Comparison of ENCODE assay signal across 16 cellular contexts in the genomic region with DNA sequence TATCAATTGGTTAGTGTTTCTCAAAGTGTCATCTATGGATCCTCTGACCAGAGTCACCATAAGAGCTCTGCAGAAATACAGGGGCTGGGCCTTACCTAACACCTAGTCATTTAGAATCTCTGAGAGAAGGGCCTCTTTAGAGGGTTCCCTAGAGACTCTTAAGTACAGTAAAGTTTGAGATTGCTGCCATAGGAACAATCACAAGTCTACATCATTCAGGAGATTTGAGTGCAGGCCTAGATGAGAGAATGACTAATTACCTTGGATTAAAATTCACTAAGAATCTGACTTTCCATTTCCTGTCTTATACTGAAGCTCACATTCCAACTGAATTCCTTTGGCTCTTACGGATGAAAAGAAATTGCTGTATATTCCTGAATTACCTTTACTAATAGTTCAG.
DNase-seq lines count a peak whose midpoint lies in the region; ATAC-seq, FAIRE-seq and TF ChIP-seq lines count a peak whose summit lies in the region.
"Had no signal": no experiment of that assay in that cellular context is flagged by ENCODE, and none has a peak within 500 bp of the region (broad histone marks: within the 10 kb centered on the region; RNA-seq: fewer than 3 reads in every experiment).

No MANE protein-coding gene starts in this region.

- no peak overlapping the region for H4K8ac ChIP-seq in mesenchymal stem cell (ENCODE audit: low read length)

- H2BK120ac ChIP-seq in mesenchymal stem cell (ENCODE audit: low read depth, low read length) = no peak overlapping the region

- no peak overlapping the region for H2AK5ac ChIP-seq in mesenchymal stem cell (ENCODE audit: low read length, severe bottlenecking)

- no peak overlapping the region for H3K14ac ChIP-seq in mesenchymal stem cell (ENCODE audit: low read length in 2 of 2)

- TF ChIP-seq RAD21 in K562 (CRISPR knock-in tag; conservative IDR thresholded peaks at IDR 0.05 in 1 of 2, IDR thresholded peaks at IDR 0.05 in 1 of 2) = no peak

- H3K36me3 ChIP-seq in K562 (ENCODE audit: control insufficient read depth, insufficient read depth, low read length) (no peaks in the 10 kb centered on the region), mesenchymal stem cell (ENCODE audit: control insufficient read depth in 1 of 2, insufficient read depth in 2 of 2, low read depth in 1 of 2, low read length in 2 of 2) (no peaks in the 10 kb centered on the region), gastroesophageal sphincter (no peaks in the 10 kb centered on the region)
- H3K36me3 ChIP-seq: adrenal gland, BE2C, thoracic aorta had no signal

- H2BK12ac ChIP-seq in mesenchymal stem cell (ENCODE audit: low read length in 2 of 2) = no peak overlapping the region

- 0% methylated on average over 1 of the region's 1 CpG for WGBS in K562 (ENCODE audit: insufficient coverage, low coverage, missing lambda C conversion rate)
- WGBS in mesenchymal stem cell = 92% methylated on average over 1 of the region's 1 CpG
- 20 to 45% methylated on average over 1 of the region's 1 CpG for WGBS in gastroesophageal sphincter (ENCODE audit: low coverage in 1 of 2), 2 donors

- DNase-seq in COLO829 (ENCODE audit: low spot score) (peak; percentile 29), K562 (ENCODE audit: extremely low read depth in 1 of 4, low spot score in 3 of 4) (no peak), mesenchymal stem cell (no peak), NCI-H2196 treated with DMSO at 0.1 percent for 48 hours (lab: John Stamatoyannopoulos, UW; ENCODE audit: unreplicated experiment) (no peak)
- no peak for DNase-seq in stimulated activated CD4-positive, alpha-beta T cell treated with anti-CD3 and anti-CD28 coated beads, Interleukin-1b, Interleukin-23, amount 100 ng/mL, for 48 hours
- DNase-seq in stimulated activated CD4-positive, alpha-beta T cell treated with anti-CD3 and anti-CD28 coated beads, Interleukin-2, amount 100 ng/mL, for 48 hours = no peak
- DNase-seq: activated CD8-positive, alpha-beta memory T cell treated with anti-CD3 and anti-CD28 coated beads, Interleukin-2, amount 50 U/mL, for 48 hours; adrenal gland; BE2C; NCI-H2171 treated with DMSO at 0.1 percent for 48 hours; occipital lobe had no signal

- H3K4me2 ChIP-seq in K562 (ENCODE audit: insufficient read depth, low read length) = no peak overlapping the region
- H3K4me2 ChIP-seq in mesenchymal stem cell (ENCODE audit: low read length, poor library complexity, severe bottlenecking) = no peak overlapping the region

- H3K9me3 ChIP-seq in K562 (replicated peaks; ENCODE audit: control insufficient read depth, insufficient read depth, low read depth, low read length) = no peaks in the 10 kb centered on the region
- H3K9me3 ChIP-seq in mesenchymal stem cell (ENCODE audit: control insufficient read depth, low read length) = no peaks in the 10 kb centered on the region
- H3K9me3 ChIP-seq in gastroesophageal sphincter = no peaks in the 10 kb centered on the region
- H3K9me3 ChIP-seq: adrenal gland, BE2C, thoracic aorta had no signal

- H3K27ac ChIP-seq in K562 (ENCODE audit: extremely low read depth, low read depth, low read length) (no peak overlapping the region), mesenchymal stem cell (ENCODE audit: low read length, poor library complexity, severe bottlenecking) (peak overlapping the region; percentile 19), gastroesophageal sphincter (no peak overlapping the region)
- H3K27ac ChIP-seq: adrenal gland, coronary artery, SK-N-MC, thoracic aorta had no signal

- H3K4ac ChIP-seq in mesenchymal stem cell (ENCODE audit: low read depth in 1 of 2, low read length in 2 of 2) = no peak overlapping the region

- H4K91ac ChIP-seq in mesenchymal stem cell (ENCODE audit: low read length) = no peak overlapping the region

- intact Hi-C loops in K562 (cut with micrococcal nuclease) = no loop called here

- no peaks in the 10 kb centered on the region for H3K79me2 ChIP-seq in K562 (ENCODE audit: control insufficient read depth, insufficient read depth, low read length)

- H3K27me3 ChIP-seq in K562 (ENCODE audit: control insufficient read depth in 2 of 2, insufficient read depth in 2 of 2, low read length in 2 of 2) = no peaks in the 10 kb centered on the region
- no peaks in the 10 kb centered on the region for H3K27me3 ChIP-seq in mesenchymal stem cell (ENCODE audit: control insufficient read depth in 1 of 2, insufficient read depth in 1 of 2, low read length in 2 of 2)
- no peaks in the 10 kb centered on the region for H3K27me3 ChIP-seq in gastroesophageal sphincter
- H3K27me3 ChIP-seq: adrenal gland, BE2C had no signal

- POLR2A ChIA-PET in K562 (lab: Yijun Ruan, JAX) = interaction anchor here (0.7 kb wide), 1 partner anchor 62 kb away, joined by 3 read pairs; no protein-coding TSS in a partner anchor

- H3K18ac ChIP-seq in mesenchymal stem cell (ENCODE audit: low read depth in 1 of 2, low read length in 2 of 2) = no peak overlapping the region

- CTCF ChIA-PET in K562 (lab: Yijun Ruan, JAX; ENCODE audit: low intra/inter-chr PET ratio) = no interaction called here

- no peak for FAIRE-seq in K562 (lab: Jason Lieb, UNC)

- H2BK5ac ChIP-seq in mesenchymal stem cell (ENCODE audit: low read depth, low read length, poor library complexity, severe bottlenecking) = no peak overlapping the region

- H3K9ac ChIP-seq in K562 (ENCODE audit: insufficient read depth in 1 of 2, low read depth in 2 of 2, low read length in 2 of 2) = no peak overlapping the region
- H3K9ac ChIP-seq in mesenchymal stem cell (ENCODE audit: low read length) = no peak overlapping the region

- no peaks in the 10 kb centered on the region for H3K9me1 ChIP-seq in K562 (ENCODE audit: control insufficient read depth, insufficient read depth, low read length)

- no TSS peak for BruUV-seq in K562 (replicated peaks; lab: Mats Ljungman, UMichigan)

- TF ChIP-seq CTCF in K562 (IDR thresholded peaks at IDR 0.05 in 2 of 3, conservative IDR thresholded peaks at IDR 0.05 in 1 of 3; ENCODE audit: insufficient read depth in 2 of 3, low read depth in 1 of 3, low read length in 3 of 3) (no peak), gastroesophageal sphincter (IDR thresholded peaks at IDR 0.05) (no peak)

- no peak for TF ChIP-seq EP300 in K562 (IDR thresholded peaks at IDR 0.05; ENCODE audit: low read length)
- TF ChIP-seq EP300 in gastroesophageal sphincter (IDR thresholded peaks at IDR 0.05) = no peak

- H2BK15ac ChIP-seq in mesenchymal stem cell (ENCODE audit: low read depth, poor library complexity, severe bottlenecking) = no peak overlapping the region

- H2AFZ ChIP-seq in K562 (ENCODE audit: low read depth, low read length) (no peak overlapping the region), mesenchymal stem cell (ENCODE audit: low read depth, low read length) (no peak overlapping the region)

- H3K4me1 ChIP-seq in K562 (replicated peaks in 1 of 2; ENCODE audit: control insufficient read depth in 2 of 2, insufficient read depth in 2 of 2, low read length in 2 of 2) (no peaks in the 10 kb centered on the region), mesenchymal stem cell (ENCODE audit: control insufficient read depth, insufficient read depth, low read depth, low read length) (peaks cover 5% of the 10 kb centered on the region), gastroesophageal sphincter (no peaks in the 10 kb centered on the region)
- H3K4me1 ChIP-seq: adrenal gland, BE2C had no signal

- no peak overlapping the region for H3K4me3 ChIP-seq in K562
- H3K4me3 ChIP-seq in mesenchymal stem cell (ENCODE audit: insufficient read depth in 1 of 2, low read depth in 1 of 2, low read length in 2 of 2) = no peak overlapping the region
- no peak overlapping the region for H3K4me3 ChIP-seq in gastroesophageal sphincter
- H3K4me3 ChIP-seq: adrenal gland, coronary artery, SK-N-MC, thoracic aorta had no signal

- TF ChIP-seq POLR2A in K562 (conservative IDR thresholded peaks at IDR 0.05) = no peak
- TF ChIP-seq POLR2A in gastroesophageal sphincter (IDR thresholded peaks at IDR 0.05) = no peak

- in situ Hi-C loops in K562 (cut with MboI) = no loop called here

- no peak overlapping the region for H3K23ac ChIP-seq in mesenchymal stem cell (ENCODE audit: low read length in 2 of 2)

- H3K79me1 ChIP-seq in mesenchymal stem cell (replicated peaks; ENCODE audit: low read length, poor library complexity, severe bottlenecking) = no peaks in the 10 kb centered on the region

- ATAC-seq in HG03378 (IDR thresholded peaks at IDR 0.05; ENCODE audit: unreplicated experiment) (peak; percentile 48), K562 (no peak), gastroesophageal sphincter (no peak)

- no peaks in the 10 kb centered on the region for H4K20me1 ChIP-seq in K562 (replicated peaks; ENCODE audit: control insufficient read depth, insufficient read depth, low read length)

TF ChIP-seq in K562, 482 proteins besides CTCF, POLR2A, EP300 and RAD21:
- TF ChIP-seq RFX1 (IDR thresholded peaks at IDR 0.05) = peak; percentile 23; the same call in 1 of the 2 replicates
- no peak for TF ChIP-seq TEAD1 (CRISPR knock-in tag; IDR thresholded peaks at IDR 0.05)
- no peak for TF ChIP-seq MECOM (CRISPR knock-in tag; IDR thresholded peaks at IDR 0.05)
TF ChIP-seq in K562: peak in this region for 1.
